In the genomic region with DNA sequence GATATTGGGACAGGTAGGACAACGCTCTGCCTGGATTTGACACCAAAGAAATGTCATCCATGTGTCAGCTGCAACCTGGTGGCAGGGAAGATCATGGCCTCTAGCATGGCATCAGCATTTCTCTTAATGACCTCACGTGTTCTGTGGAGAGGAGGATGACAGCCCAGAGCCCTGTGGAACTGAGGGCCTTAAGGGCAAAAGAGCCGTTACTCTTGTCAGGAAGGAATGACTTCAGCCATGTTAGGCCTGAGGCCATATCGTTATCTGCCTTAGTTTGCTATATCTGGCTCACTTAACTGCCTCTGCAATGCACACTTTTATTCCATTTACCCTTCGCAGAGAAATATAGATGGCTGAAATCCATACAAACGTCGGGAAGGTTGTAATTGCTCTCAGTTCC, we compare ENCODE assay signal across 23 cellular contexts.
"Had no signal": no experiment of that assay in that cellular context is flagged by ENCODE, and none has a peak within 500 bp of the region (broad histone marks: within the 10 kb centered on the region; RNA-seq: fewer than 3 reads in every experiment).

No MANE protein-coding gene starts in this region.

- H3K27me3 ChIP-seq: hepatocyte, left lung, ovary, right atrium auricular region, right lobe of liver, tibial nerve, upper lobe of left lung, vagina had no signal

- H3K9me3 ChIP-seq: left lung, ovary, right atrium auricular region, right lobe of liver, tibial nerve, upper lobe of left lung, vagina had no signal

- DNase-seq: kidney glomerular epithelial cell; left colon; left lung; mesendoderm; naive B cell; natural killer cell; ovary; right lobe of liver; stimulated activated CD4-positive, alpha-beta T cell treated with anti-CD3 and anti-CD28 coated beads, Interleukin-1b, Interleukin-23, amount 100 ng/mL, for 48 hours; stimulated activated CD4-positive, alpha-beta T cell treated with anti-CD3 and anti-CD28 coated beads, Interleukin-2, amount 100 ng/mL, for 48 hours; stimulated activated CD4-positive, alpha-beta T cell treated with anti-CD3 and anti-CD28 coated beads, Interleukin-4, amount 100 ng/mL, for 4 hours; stimulated activated CD8-positive, alpha-beta memory T cell treated with anti-CD3 and anti-CD28 coated beads, Interleukin-4, amount 100 ng/mL, for 48 hours; stimulated activated naive CD4-positive, alpha-beta T cell treated with Interleukin-2 at 50 U/mL for 16 hours; stimulated activated naive CD8-positive, alpha-beta T cell treated with anti-CD3 and anti-CD28 coated beads, Interleukin-15, amount 100 ng/mL, for 72 hours; substantia nigra; upper lobe of left lung had no signal

- FAIRE-seq: keratinocyte had no signal

- H2AFZ ChIP-seq: hepatocyte had no signal

- H3K4me1 ChIP-seq: left lung, right lobe of liver, tibial nerve, upper lobe of left lung had no signal

- H3K27ac ChIP-seq: hepatocyte, left lung, ovary, right atrium auricular region, right lobe of liver, tibial nerve, upper lobe of left lung, vagina had no signal

- H3K4me2 ChIP-seq: hepatocyte, smooth muscle cell had no signal

- H3K36me3 ChIP-seq: left lung, ovary, right atrium auricular region, right lobe of liver, tibial nerve, upper lobe of left lung, vagina had no signal

- H3K79me2 ChIP-seq: hepatocyte had no signal

- H3K4me3 ChIP-seq: hepatocyte, left lung, lung, ovary, right atrium auricular region, right lobe of liver, smooth muscle cell, tibial nerve, upper lobe of left lung, vagina had no signal
